In the genomic region with DNA sequence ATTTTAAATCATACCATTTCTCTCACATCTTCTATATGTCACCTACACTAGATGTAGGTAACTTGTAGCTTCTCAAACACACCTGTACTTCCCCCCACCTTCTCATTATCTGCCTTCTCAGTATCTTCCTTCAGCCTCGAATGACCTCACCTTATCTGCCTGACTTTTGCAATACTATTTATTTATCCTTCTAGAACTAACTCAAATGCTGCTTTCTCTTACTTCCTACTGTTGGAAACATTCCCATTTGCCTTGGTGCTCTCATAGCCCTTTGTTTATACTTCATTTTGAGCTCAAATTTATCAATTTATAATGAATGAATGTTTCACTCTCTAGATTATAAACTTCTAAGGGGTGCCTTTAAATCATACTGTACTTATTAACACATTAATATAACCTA, we compare ENCODE assay signal across 14 cellular contexts.
"Had no signal": no experiment of that assay in that cellular context is flagged by ENCODE, and none has a peak within 500 bp of the region (broad histone marks: within the 10 kb centered on the region; RNA-seq: fewer than 3 reads in every experiment).

No MANE protein-coding gene starts in this region.

- H3K27ac Mint-ChIP-seq: activated B cell treated with CpG ODN at 0.5 μM for 24 hours; activated CD4-positive, alpha-beta T cell treated with anti-CD3 and anti-CD28 coated beads, Interleukin-2, amount 10 ng/mL, durations not matched to agents 7 days and 5 days; activated naive CD4-positive, alpha-beta T cell treated with anti-CD3 and anti-CD28 coated beads, Interleukin-2, amount 50 U/mL, for 24 hours; activated T-helper 17 cell treated with anti-CD3 and anti-CD28 coated beads, Interleukin-2, amount 50 U/mL, for 72 hours had no signal

- H3K4me3 ChIP-seq: stomach, thoracic aorta had no signal

- DNase-seq: activated B cell treated with CpG ODN at 0.5 μM for 24 hours; activated CD4-positive, alpha-beta T cell treated with anti-CD3 and anti-CD28 coated beads, Interleukin-2, amount 10 ng/mL, durations not matched to agents 7 days and 5 days; activated CD8-positive, alpha-beta memory T cell treated with anti-CD3 and anti-CD28 coated beads for 24 hours; activated T-cell treated with anti-CD3 and anti-CD28 coated beads for 4 hours; amniotic stem cell; dermis blood vessel endothelial cell; head of caudate nucleus; stimulated activated CD4-positive, alpha-beta T cell treated with anti-CD3 and anti-CD28 coated beads, Interleukin-2, amount 100 ng/mL, for 48 hours; stomach had no signal

- ATAC-seq: activated T-helper 17 cell treated with anti-CD3 and anti-CD28 coated beads, Interleukin-2, amount 50 U/mL, for 72 hours; esophagus mucosa had no signal

- H3K27ac ChIP-seq: stomach, thoracic aorta had no signal

- H3K9me3 Mint-ChIP-seq: activated B cell treated with CpG ODN at 0.5 μM for 24 hours; activated CD4-positive, alpha-beta T cell treated with anti-CD3 and anti-CD28 coated beads, Interleukin-2, amount 10 ng/mL, durations not matched to agents 7 days and 5 days; activated naive CD4-positive, alpha-beta T cell treated with anti-CD3 and anti-CD28 coated beads, Interleukin-2, amount 50 U/mL, for 24 hours; activated T-helper 17 cell treated with anti-CD3 and anti-CD28 coated beads, Interleukin-2, amount 50 U/mL, for 72 hours had no signal

- H3K27me3 ChIP-seq: stomach had no signal

- H3K9me3 ChIP-seq: stomach, thoracic aorta had no signal

- H3K27me3 Mint-ChIP-seq: activated B cell treated with CpG ODN at 0.5 μM for 24 hours; activated CD4-positive, alpha-beta T cell treated with anti-CD3 and anti-CD28 coated beads, Interleukin-2, amount 10 ng/mL, durations not matched to agents 7 days and 5 days; activated naive CD4-positive, alpha-beta T cell treated with anti-CD3 and anti-CD28 coated beads, Interleukin-2, amount 50 U/mL, for 24 hours; activated T-helper 17 cell treated with anti-CD3 and anti-CD28 coated beads, Interleukin-2, amount 50 U/mL, for 72 hours; brain had no signal

- H3K4me3 Mint-ChIP-seq: activated B cell treated with CpG ODN at 0.5 μM for 24 hours; activated CD4-positive, alpha-beta T cell treated with anti-CD3 and anti-CD28 coated beads, Interleukin-2, amount 10 ng/mL, durations not matched to agents 7 days and 5 days; activated naive CD4-positive, alpha-beta T cell treated with anti-CD3 and anti-CD28 coated beads, Interleukin-2, amount 50 U/mL, for 24 hours; activated T-helper 17 cell treated with anti-CD3 and anti-CD28 coated beads, Interleukin-2, amount 50 U/mL, for 72 hours; brain had no signal

- H3K4me1 Mint-ChIP-seq: activated B cell treated with CpG ODN at 0.5 μM for 24 hours; activated CD4-positive, alpha-beta T cell treated with anti-CD3 and anti-CD28 coated beads, Interleukin-2, amount 10 ng/mL, durations not matched to agents 7 days and 5 days; activated naive CD4-positive, alpha-beta T cell treated with anti-CD3 and anti-CD28 coated beads, Interleukin-2, amount 50 U/mL, for 24 hours; activated T-helper 17 cell treated with anti-CD3 and anti-CD28 coated beads, Interleukin-2, amount 50 U/mL, for 72 hours had no signal
